Comparison of ENCODE assay signal across 25 cellular contexts in the genomic region with DNA sequence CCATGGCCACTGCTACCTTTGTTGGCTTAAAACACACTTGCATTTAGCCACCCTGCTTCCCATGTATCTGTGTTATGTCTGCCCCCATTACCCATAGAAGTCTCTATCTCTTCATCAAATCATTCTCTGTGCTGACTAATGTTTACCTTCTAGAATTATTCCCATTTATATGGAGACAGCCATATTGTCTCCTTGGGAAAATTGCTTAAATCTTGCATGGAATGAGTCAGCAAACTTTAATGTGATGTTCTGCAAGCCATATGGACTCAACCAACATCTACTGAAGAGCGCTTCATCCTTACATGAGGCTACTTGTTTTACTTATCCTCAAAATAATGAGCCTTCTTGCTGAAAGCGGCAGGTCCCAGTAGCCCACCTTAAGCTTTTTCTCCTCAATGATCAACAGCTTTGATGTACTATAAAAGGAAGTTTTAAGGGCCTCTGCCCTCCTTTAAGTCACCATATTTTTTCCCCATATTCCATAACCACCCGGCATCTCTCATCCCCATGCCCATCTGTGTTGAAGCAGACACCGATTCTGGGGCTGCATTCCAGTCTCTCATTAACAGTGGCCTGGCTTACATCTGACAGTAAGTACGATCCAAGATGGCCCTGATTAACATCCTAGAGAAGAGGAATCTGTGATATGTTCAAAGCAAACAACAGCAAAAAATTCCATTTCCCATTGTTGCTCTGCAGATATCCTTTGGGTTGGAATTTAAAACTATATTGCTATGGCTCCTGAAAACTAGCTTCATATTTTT.
"Had no signal": no experiment of that assay in that cellular context is flagged by ENCODE, and none has a peak within 500 bp of the region (broad histone marks: within the 10 kb centered on the region; RNA-seq: fewer than 3 reads in every experiment).

No MANE protein-coding gene starts in this region.

- H3K36me3 ChIP-seq: esophagus muscularis mucosa, ovary, spleen, thoracic aorta, tibial nerve, upper lobe of left lung had no signal

- H3K4me3 Mint-ChIP-seq: memory B cell; natural killer cell; stimulated activated naive B cell treated with anti-CD40 and anti-IgM and Interleukin-4, amounts not matched to agents 10 μg/mL and 1 μg/mL and 100 μg/mL, for 72 hours; stimulated activated naive CD8-positive, alpha-beta T cell treated with anti-CD3 and anti-CD28 coated beads, Interleukin-15, Interleukin-2, amounts not matched to agents 100 ng/mL and 50 ng/mL, for 24 hours had no signal

- H3K9me3 Mint-ChIP-seq: memory B cell; natural killer cell; stimulated activated naive B cell treated with anti-CD40 and anti-IgM and Interleukin-4, amounts not matched to agents 10 μg/mL and 1 μg/mL and 100 μg/mL, for 72 hours; stimulated activated naive CD8-positive, alpha-beta T cell treated with anti-CD3 and anti-CD28 coated beads, Interleukin-15, Interleukin-2, amounts not matched to agents 100 ng/mL and 50 ng/mL, for 24 hours had no signal

- ATAC-seq: left lobe of liver; natural killer cell; psoas muscle; right cardiac atrium; stimulated activated naive B cell treated with anti-CD40 and anti-IgM and Interleukin-4, amounts not matched to agents 10 μg/mL and 1 μg/mL and 100 μg/mL, for 72 hours had no signal

- H3K4me1 ChIP-seq: spleen, upper lobe of left lung had no signal

- H3K27ac Mint-ChIP-seq: memory B cell; natural killer cell; stimulated activated naive B cell treated with anti-CD40 and anti-IgM and Interleukin-4, amounts not matched to agents 10 μg/mL and 1 μg/mL and 100 μg/mL, for 72 hours; stimulated activated naive CD8-positive, alpha-beta T cell treated with anti-CD3 and anti-CD28 coated beads, Interleukin-15, Interleukin-2, amounts not matched to agents 100 ng/mL and 50 ng/mL, for 24 hours had no signal

- H3K27me3 ChIP-seq: esophagus muscularis mucosa, ovary, tibial nerve, upper lobe of left lung had no signal

- H3K9me3 ChIP-seq: esophagus muscularis mucosa, ovary, psoas muscle, spleen, thoracic aorta, tibial nerve, upper lobe of left lung had no signal

- H3K27ac ChIP-seq: coronary artery, esophagus muscularis mucosa, ovary, psoas muscle, skin epidermis, spleen, thoracic aorta, tibial nerve, upper lobe of left lung had no signal

- FAIRE-seq: endothelial cell of umbilical vein, frontal cortex, kidney, urothelium cell line had no signal

- H3K27me3 Mint-ChIP-seq: stimulated activated naive CD8-positive, alpha-beta T cell treated with anti-CD3 and anti-CD28 coated beads, Interleukin-15, Interleukin-2, amounts not matched to agents 100 ng/mL and 50 ng/mL, for 24 hours had no signal

- H3K4me1 Mint-ChIP-seq: memory B cell; natural killer cell; stimulated activated naive B cell treated with anti-CD40 and anti-IgM and Interleukin-4, amounts not matched to agents 10 μg/mL and 1 μg/mL and 100 μg/mL, for 72 hours had no signal

- H3K4me3 ChIP-seq: coronary artery, esophagus muscularis mucosa, lung, ovary, psoas muscle, skin epidermis, spleen, thoracic aorta, tibial nerve, upper lobe of left lung had no signal

- DNase-seq: dermis blood vessel endothelial cell; effector memory CD4-positive, alpha-beta T cell; kidney; natural killer cell; occipital lobe; ovary; posterior cingulate gyrus; psoas muscle; right cardiac atrium; spleen; stimulated activated CD4-positive, alpha-beta T cell treated with anti-CD3 and anti-CD28 coated beads, Interleukin-4, amount 100 ng/mL, for 4 hours; stimulated activated naive B cell treated with anti-CD40 and anti-IgM and Interleukin-4, amounts not matched to agents 10 μg/mL and 1 μg/mL and 100 μg/mL, for 72 hours; upper lobe of left lung had no signal

- H3K36me3 Mint-ChIP-seq: memory B cell; natural killer cell; stimulated activated naive B cell treated with anti-CD40 and anti-IgM and Interleukin-4, amounts not matched to agents 10 μg/mL and 1 μg/mL and 100 μg/mL, for 72 hours had no signal
